Comparison of ENCODE assay signal across 1 cellular context in the genomic region with DNA sequence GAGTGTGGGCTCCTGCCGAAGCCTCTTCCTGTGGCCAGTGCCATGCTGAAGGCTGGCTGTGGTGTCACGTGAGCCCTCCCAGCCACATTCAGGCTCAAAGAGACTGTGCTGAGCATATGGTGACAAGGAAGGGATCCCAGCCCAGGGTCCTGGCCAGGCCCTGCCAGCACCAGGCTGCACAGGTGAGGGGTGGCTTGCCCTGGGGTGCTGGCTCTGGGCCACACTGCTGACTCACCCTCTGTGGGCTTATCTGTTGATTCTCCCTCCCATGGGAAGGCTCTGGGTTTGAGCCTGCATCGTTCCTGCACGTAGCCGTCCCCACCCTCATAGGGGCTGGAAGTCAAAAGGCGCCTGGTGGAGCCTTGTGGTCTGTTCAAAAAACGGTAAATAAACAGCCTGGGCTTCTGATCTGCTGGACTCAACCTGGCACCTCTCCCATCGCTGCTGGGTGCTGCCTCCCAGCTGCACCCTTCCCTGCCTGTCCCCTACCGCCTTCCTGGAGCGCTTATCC.
TF ChIP-seq lines count a peak whose summit lies in the region.

No MANE protein-coding gene starts in this region.

TF ChIP-seq in H1, 55 proteins besides CTCF, POLR2A, EP300 and RAD21 (continued from another document):
- no peak for TF ChIP-seq CREB1 (IDR thresholded peaks at IDR 0.05)
